ENCODE assay signal across 16 cellular contexts in genomic region chr3:47441796-47442551, GRCh38. TPM values are rescaled to one million over a fixed set of nuclear protein-coding genes. Genes with fewer than 3 reads are reported as not detected.
DNase-seq lines count a peak whose midpoint lies in the region; ATAC-seq and TF ChIP-seq lines count a peak whose summit lies in the region.
"Had no signal": no experiment of that assay in that cellular context is flagged by ENCODE, and none has a peak within 500 bp of the region (broad histone marks: within the 10 kb centered on the region; RNA-seq: fewer than 3 reads in every experiment).

No MANE protein-coding gene starts in this region.

- TF ChIP-seq CTCF in AG10803 (conservative IDR thresholded peaks at IDR 0.05; ENCODE audit: low read length) (no peak), gastroesophageal sphincter (IDR thresholded peaks at IDR 0.05) (no peak), progenitor cell of endocrine pancreas (IDR thresholded peaks at IDR 0.05; ENCODE audit: unreplicated experiment) (no peak), coronary artery (IDR thresholded peaks at IDR 0.05) (no peak)

- H3K9me3 Mint-ChIP-seq in progenitor cell of endocrine pancreas (ENCODE audit: low read depth) = no peaks in the 10 kb centered on the region
- H3K9me3 Mint-ChIP-seq in activated CD4-positive, alpha-beta T cell treated with anti-CD3 and anti-CD28 coated beads for 36 hours (ENCODE audit: low read depth) = no peaks in the 10 kb centered on the region

- peaks cover 20% of the 10 kb centered on the region for H3K4me1 Mint-ChIP-seq in progenitor cell of endocrine pancreas (ENCODE audit: low read depth)
- H3K4me1 Mint-ChIP-seq in activated CD4-positive, alpha-beta T cell treated with anti-CD3 and anti-CD28 coated beads for 36 hours = peaks cover 6% of the 10 kb centered on the region

- no peaks in the 10 kb centered on the region for H3K27me3 ChIP-seq in SJCRH30
- no peaks in the 10 kb centered on the region for H3K27me3 ChIP-seq in gastroesophageal sphincter
- H3K27me3 ChIP-seq: BLaER1 treated with 17β-estradiol and CSF1 and Interleukin-3, amounts not matched to agents 10 nM and 100 nM; neutrophil had no signal

- ATAC-seq in gastroesophageal sphincter = no peak
- ATAC-seq in GM21515 (IDR thresholded peaks at IDR 0.05; ENCODE audit: unreplicated experiment) = no peak
- no peak for ATAC-seq in activated CD4-positive, alpha-beta T cell treated with anti-CD3 and anti-CD28 coated beads for 36 hours

- CTCF ChIA-PET in activated CD4-positive, alpha-beta T cell treated with anti-CD3 and anti-CD28 coated beads for 36 hours (lab: Charles Lee) = interaction anchor here (0.9 kb wide), 1 partner anchor 79 kb away, joined by 3 read pairs; no protein-coding TSS in a partner anchor

- H3K36me3 Mint-ChIP-seq in progenitor cell of endocrine pancreas (ENCODE audit: insufficient read depth) = peaks cover 23% of the 10 kb centered on the region
- peaks cover 19% of the 10 kb centered on the region for H3K36me3 Mint-ChIP-seq in activated CD4-positive, alpha-beta T cell treated with anti-CD3 and anti-CD28 coated beads for 36 hours (ENCODE audit: low read depth)

- H3K4me3 ChIP-seq in AG10803 (ENCODE audit: low read length) (no peak overlapping the region), SJCRH30 (no peak overlapping the region), gastroesophageal sphincter (no peak overlapping the region), coronary artery (no peak overlapping the region)
- H3K4me3 ChIP-seq: BLaER1 treated with 17β-estradiol and CSF1 and Interleukin-3, amounts not matched to agents 10 nM and 100 nM had no signal

- peaks cover 21% of the 10 kb centered on the region for H3K4me1 ChIP-seq in SJCRH30
- peaks cover 0 to 29% (median 13%) of the 10 kb centered on the region in 3 donors for H3K4me1 ChIP-seq in gastroesophageal sphincter

- H3K9me3 ChIP-seq in SJCRH30 (replicated peaks) = no peaks in the 10 kb centered on the region
- no peaks in the 10 kb centered on the region for H3K9me3 ChIP-seq in gastroesophageal sphincter
- H3K9me3 ChIP-seq: neutrophil had no signal

- peak overlapping the region; percentile 59 for H3K27ac ChIP-seq in SJCRH30
- H3K27ac ChIP-seq in gastroesophageal sphincter = peak overlapping the region in 3 of 4 donors; percentile 77 to 84 (median 84)
- H3K27ac ChIP-seq in coronary artery = no peak overlapping the region
- H3K27ac ChIP-seq: BLaER1 treated with 17β-estradiol and CSF1 and Interleukin-3, amounts not matched to agents 10 nM and 100 nM; neutrophil had no signal

- POLR2A ChIA-PET in activated CD4-positive, alpha-beta T cell treated with anti-CD3 and anti-CD28 coated beads for 36 hours (lab: Charles Lee) = interaction anchor here (0.6 to 0.7 kb wide), 2 partner anchors 21 to 389 kb away, joined by 3 to 4 read pairs; no protein-coding TSS in a partner anchor

- H3K27ac Mint-ChIP-seq in progenitor cell of endocrine pancreas = peak overlapping the region; percentile 85
- no peak overlapping the region for H3K27ac Mint-ChIP-seq in activated CD4-positive, alpha-beta T cell treated with anti-CD3 and anti-CD28 coated beads for 36 hours

- no peak for TF ChIP-seq POLR2A in gastroesophageal sphincter (IDR thresholded peaks at IDR 0.05)

- no peak for TF ChIP-seq EP300 in gastroesophageal sphincter (IDR thresholded peaks at IDR 0.05)

- no peak overlapping the region for H3K4me3 Mint-ChIP-seq in progenitor cell of endocrine pancreas (ENCODE audit: low read depth)
- H3K4me3 Mint-ChIP-seq in activated CD4-positive, alpha-beta T cell treated with anti-CD3 and anti-CD28 coated beads for 36 hours = no peak overlapping the region

- H3K27me3 Mint-ChIP-seq in progenitor cell of endocrine pancreas = no peaks in the 10 kb centered on the region
- H3K27me3 Mint-ChIP-seq in activated CD4-positive, alpha-beta T cell treated with anti-CD3 and anti-CD28 coated beads for 36 hours = no peaks in the 10 kb centered on the region

- peaks cover 16% of the 10 kb centered on the region for H3K36me3 ChIP-seq in SJCRH30
- H3K36me3 ChIP-seq in gastroesophageal sphincter = peaks cover 0 to 37% of the 10 kb centered on the region in 2 donors

- WGBS in gastroesophageal sphincter (ENCODE audit: low coverage in 1 of 2), 2 donors = 81 to 83% methylated on average over 3 to 4 of the region's 4 CpGs

- intact Hi-C loops in activated CD4-positive, alpha-beta T cell treated with anti-CD3 and anti-CD28 coated beads for 36 hours (cut with DNase I, micrococcal nuclease) = no loop called here

- DNase-seq in AG10803 (ENCODE audit: low read depth) (peak; percentile 23), SJCRH30 (peak; percentile 48 to 68), progenitor cell of endocrine pancreas (ENCODE audit: low spot score, unreplicated experiment) (no peak), coronary artery (ENCODE audit: low spot score) (no peak), SW 1271 (lab: John Stamatoyannopoulos, UW) (no peak)
- DNase-seq in activated CD4-positive, alpha-beta T cell treated with anti-CD3 and anti-CD28 coated beads for 36 hours = no peak
- DNase-seq: activated CD8-positive, alpha-beta memory T cell treated with anti-CD3 and anti-CD28 coated beads, Interleukin-2, amount 50 U/mL, for 48 hours; EL; HCEC 1CT; NCI-H1417 treated with DMSO at 0.1 percent for 48 hours; NCI-H748 treated with DMSO at 0.1 percent for 48 hours; stimulated activated CD4-positive, alpha-beta T cell treated with anti-CD3 and anti-CD28 coated beads, Interleukin-2, amount 100 ng/mL, for 24 hours had no signal

RNA-seq across cellular contexts. Expression of gene SCAP, which starts 33.8 kb away (rescaled TPM):
- 47.5 and 48.4 TPM in 2 replicates for total RNA-seq in SJCRH30 (2014; rRNA removed; shearing (Covaris generic))
- total RNA-seq in gastroesophageal sphincter (10 to 100 TPM; 58.8 to 93.5 (median 71.5) TPM), progenitor cell of endocrine pancreas (140 TPM in 2 replicates)
- 10 to 100 TPM; 44.5 to 51.2 TPM for total RNA-seq in activated CD4-positive, alpha-beta T cell treated with anti-CD3 and anti-CD28 coated beads for 36 hours

Comparison
In these comparisons a context has a peak if more than half of its experiments do, and no peak if none do; other contexts are left out.
1. DNase-seq: peak in AG10803 (single experiment) and SJCRH30 (2 of 2); none in progenitor cell of endocrine pancreas (single experiment), coronary artery (single experiment), activated CD4-positive, alpha-beta T cell treated with anti-CD3 and anti-CD28 coated beads for 36 hours (single experiment) and SW 1271 (0 of 2).
2. H3K27ac ChIP-seq: peak in SJCRH30 (single experiment) and gastroesophageal sphincter (3 of 4); none in coronary artery (0 of 2).